Comparison of ENCODE assay signal across 8 cellular contexts in genomic region chr7:129829677-129830631, GRCh38.
A peak's percentile ranks its signal among the peaks of the same experiment; 100 is the strongest.
DNase-seq lines count a peak whose midpoint lies in the region; ATAC-seq and TF ChIP-seq lines count a peak whose summit lies in the region.

No MANE protein-coding gene starts in this region.

- no peaks in the 10 kb centered on the region for H3K9me3 Mint-ChIP-seq in activated naive CD4-positive, alpha-beta T cell treated with anti-CD3 and anti-CD28 coated beads for 36 hours

- no peak overlapping the region for H3K4me3 Mint-ChIP-seq in activated naive CD4-positive, alpha-beta T cell treated with anti-CD3 and anti-CD28 coated beads for 36 hours

- TF ChIP-seq POLR2A in gastroesophageal sphincter (IDR thresholded peaks at IDR 0.05), result no peak

- TF ChIP-seq EP300 in gastroesophageal sphincter (IDR thresholded peaks at IDR 0.05), result no peak

- H3K27ac ChIP-seq in RWPE1 (peak overlapping the region; percentile 85), gastroesophageal sphincter (peak overlapping the region in 3 of 4 donors; percentile 48 to 82 (median 70)), thoracic aorta (peak overlapping the region; percentile 81 to 87)

- H3K27ac Mint-ChIP-seq in activated naive CD4-positive, alpha-beta T cell treated with anti-CD3 and anti-CD28 coated beads for 36 hours, result peak overlapping the region; percentile 7

- H3K27me3 Mint-ChIP-seq in activated naive CD4-positive, alpha-beta T cell treated with anti-CD3 and anti-CD28 coated beads for 36 hours (ENCODE audit: low read depth), result no peaks in the 10 kb centered on the region

- POLR2A ChIA-PET in RWPE1 (lab: Yijun Ruan, JAX; ENCODE audit: low non-redundant PET), result interaction anchor here (0.6 kb wide), 1 partner anchor 128 kb away, joined by 4 read pairs; no protein-coding TSS in a partner anchor

- H3K9me3 ChIP-seq in gastroesophageal sphincter (no peaks in the 10 kb centered on the region), thoracic aorta (no peaks in the 10 kb centered on the region)

- ATAC-seq in gastroesophageal sphincter, result peak; percentile 32
- ATAC-seq in thoracic aorta (ENCODE audit: insufficient number of reproducible peaks, low FRiP score, low read depth), result no peak
- ATAC-seq in GM21786 (IDR thresholded peaks at IDR 0.05; ENCODE audit: unreplicated experiment), result no peak

- peaks cover 3% of the 10 kb centered on the region for H3K36me3 Mint-ChIP-seq in activated naive CD4-positive, alpha-beta T cell treated with anti-CD3 and anti-CD28 coated beads for 36 hours (ENCODE audit: low read depth)

- no peak overlapping the region for H3K4me3 ChIP-seq in LNCaP clone FGC (ENCODE audit: low read depth, low read length)
- H3K4me3 ChIP-seq in gastroesophageal sphincter, result peak overlapping the region in 1 of 2 donors; percentile 22
- peak overlapping the region; percentile 59 for H3K4me3 ChIP-seq in thoracic aorta

- peaks cover 0 to 22% of the 10 kb centered on the region in 2 donors for H3K36me3 ChIP-seq in gastroesophageal sphincter
- peaks cover 4% of the 10 kb centered on the region for H3K36me3 ChIP-seq in thoracic aorta

- CTCF ChIA-PET in RWPE1 (lab: Yijun Ruan, JAX), result interaction anchor here (0.6 to 2.3 kb wide), 3 partner anchors 128 to 181 kb away, joined by 3 to 10 read pairs (median 5); no protein-coding TSS in a partner anchor
- CTCF ChIA-PET in activated naive CD4-positive, alpha-beta T cell treated with anti-CD3 and anti-CD28 coated beads for 36 hours (lab: Charles Lee), result interaction anchor here (0.5 to 3.7 kb wide), 30 partner anchors 8 to 541 kb away, joined by 3 to 49 read pairs (median 4); no protein-coding TSS in a partner anchor

- H3K27me3 ChIP-seq in gastroesophageal sphincter (no peaks in the 10 kb centered on the region), thoracic aorta (replicated peaks; ENCODE audit: insufficient read depth) (no peaks in the 10 kb centered on the region)

- H3K4me1 Mint-ChIP-seq in activated naive CD4-positive, alpha-beta T cell treated with anti-CD3 and anti-CD28 coated beads for 36 hours (ENCODE audit: low read depth), result peaks cover 18% of the 10 kb centered on the region

- intact Hi-C loops in activated naive CD4-positive, alpha-beta T cell treated with anti-CD3 and anti-CD28 coated beads for 36 hours (cut with micrococcal nuclease), result loop anchor here (1.0 to 5.0 kb wide), 4 partner anchors 123 to 428 kb away; partner anchors contain the start of genes SMKR1 and UBE2H

- H3K4me1 ChIP-seq in gastroesophageal sphincter, result peaks cover 0 to 41% (median 24%) of the 10 kb centered on the region in 3 donors
- H3K4me1 ChIP-seq in thoracic aorta (ENCODE audit: control insufficient read depth in 1 of 2, low read depth in 2 of 2), result peaks cover 19 to 62% of the 10 kb centered on the region in 2 donors

- WGBS in gastroesophageal sphincter (ENCODE audit: low coverage in 1 of 2), 2 donors, result 12 to 22% methylated on average over 4 to 17 of the region's 22 CpGs

- DNase-seq in DMS153 treated with DMSO at 0.1 percent for 48 hours (lab: John Stamatoyannopoulos, UW; ENCODE audit: unreplicated experiment) (peak; percentile 77), LNCaP clone FGC (ENCODE audit: low read depth) (peak; percentile 58), RWPE1 (ENCODE audit: low spot score) (peak; percentile 41), nucleus accumbens (lab: John Stamatoyannopoulos, UW) (peak in 50 of 56 donors; percentile 5 to 83 (median 50)), thoracic aorta (ENCODE audit: low spot score) (no peak)
- DNase-seq in activated naive CD4-positive, alpha-beta T cell treated with anti-CD3 and anti-CD28 coated beads for 36 hours, result peak; percentile 78

- TF ChIP-seq CTCF in LNCaP clone FGC (IDR thresholded peaks at IDR 0.05; ENCODE audit: control insufficient read depth, extremely low read depth, insufficient read depth) (peak; percentile 76), RWPE1 (conservative IDR thresholded peaks at IDR 0.05; ENCODE audit: low read depth) (peak; percentile 88), gastroesophageal sphincter (IDR thresholded peaks at IDR 0.05) (peak; percentile 67 to 80 (median 74)), thoracic aorta (IDR thresholded peaks at IDR 0.05) (peak; percentile 73)
